ENCODE assay signal across 8 cellular contexts in the genomic region with DNA sequence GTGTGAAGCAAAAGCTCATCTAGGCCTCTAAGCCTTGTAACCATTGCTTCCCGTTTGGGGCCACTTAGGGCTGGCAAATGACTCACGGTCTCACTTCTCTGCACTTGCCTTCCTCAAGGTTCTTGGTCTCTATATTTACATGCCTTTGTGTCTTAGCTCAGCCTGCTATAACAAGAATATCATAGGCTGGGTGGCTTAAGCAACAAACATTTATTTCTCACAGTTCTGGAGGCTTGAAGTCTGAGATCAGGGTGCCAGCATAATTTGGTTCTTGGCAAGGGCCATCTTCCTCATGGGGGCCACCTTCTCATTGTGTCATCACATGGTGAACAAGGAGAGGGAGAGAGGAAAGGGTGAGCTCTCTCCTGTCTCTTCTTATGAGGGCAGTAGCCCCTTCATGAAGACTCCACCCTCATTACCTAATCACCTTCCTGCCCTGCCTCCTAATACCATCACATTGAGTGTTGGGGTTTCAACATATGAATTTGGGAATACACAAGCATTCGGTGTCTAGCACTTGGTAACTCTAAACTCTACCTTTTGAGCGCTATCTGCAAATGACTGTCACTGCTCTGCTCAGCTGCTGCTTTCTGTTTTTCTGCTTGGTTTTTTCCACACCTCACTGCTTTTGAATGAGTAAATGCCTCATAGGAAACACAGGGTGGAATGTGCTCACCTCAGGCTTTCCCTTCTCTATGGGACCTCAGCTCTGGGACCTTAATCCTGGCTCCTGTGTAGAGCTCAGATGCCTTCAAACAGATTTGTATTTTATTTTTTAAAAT. TPM values are rescaled to one million over a fixed set of nuclear protein-coding genes. Genes with fewer than 3 reads are reported as not detected.
DNase-seq lines count a peak whose midpoint lies in the region; ATAC-seq and TF ChIP-seq lines count a peak whose summit lies in the region.

No MANE protein-coding gene starts in this region.

- intact Hi-C loops in dorsolateral prefrontal cortex (cut with DNase I) = no loop called here

- no peak overlapping the region for H3K27ac ChIP-seq in dorsolateral prefrontal cortex

- H3K27me3 ChIP-seq in dorsolateral prefrontal cortex = no peaks in the 10 kb centered on the region

- ATAC-seq in HG03558 (IDR thresholded peaks at IDR 0.05; ENCODE audit: extremely low read depth, unreplicated experiment) = peak; percentile 66

- DNase-seq in activated T-cell treated with anti-CD3 and anti-CD28 coated beads for 24 hours (ENCODE audit: low read depth) = peak; percentile 19
- DNase-seq in activated T-cell treated with anti-CD3 and anti-CD28 coated beads, Interleukin-2, amount 50 U/mL, for 1 hour = no peak
- peak; percentile 51 for DNase-seq in astrocyte of the hippocampus (ENCODE audit: low read depth, low spot score)
- peak; percentile 98 for DNase-seq in renal cortical epithelial cell (ENCODE audit: low read depth)
- DNase-seq in dorsolateral prefrontal cortex = no peak
- DNase-seq in NCI-H748 treated with DMSO at 0.1 percent for 48 hours (lab: John Stamatoyannopoulos, UW) = no peak
- no peak for DNase-seq in cerebellum (ENCODE audit: low spot score)

- no peak overlapping the region for H3K4me3 ChIP-seq in dorsolateral prefrontal cortex

- TF ChIP-seq CTCF in dorsolateral prefrontal cortex (IDR thresholded peaks at IDR 0.05 in 54 of 56, conservative IDR thresholded peaks at IDR 0.05 in 2 of 56; ENCODE audit: low read depth in 1 of 56, partially characterized antibody in 56 of 56) = no peak

RNA-seq across cellular contexts. Expression of a gene that starts 16.2 kb away (rescaled TPM):
- total RNA-seq in renal cortical epithelial cell (28.8 and 33.0 TPM in 2 replicates), dorsolateral prefrontal cortex (10 to 100 TPM; 29.7 to 94.4 (median 68.3) TPM), cerebellum (89.6 TPM)

Comparison
In these comparisons a context has a peak if more than half of its experiments do, and no peak if none do; other contexts are left out.
1. DNase-seq: peak in activated T-cell treated with anti-CD3 and anti-CD28 coated beads for 24 hours (single experiment), astrocyte of the hippocampus (single experiment) and renal cortical epithelial cell (single experiment); none in activated T-cell treated with anti-CD3 and anti-CD28 coated beads, Interleukin-2, amount 50 U/mL, for 1 hour (single experiment), dorsolateral prefrontal cortex (0 of 10), NCI-H748 treated with DMSO at 0.1 percent for 48 hours (single experiment) and cerebellum (single experiment).